ENCODE assay signal across 8 cellular contexts in genomic region chr16:52861614-52862022, GRCh38.
DNase-seq lines count a peak whose midpoint lies in the region; ATAC-seq and TF ChIP-seq lines count a peak whose summit lies in the region.

No MANE protein-coding gene starts in this region.

- ATAC-seq in HG03521 (IDR thresholded peaks at IDR 0.05; ENCODE audit: unreplicated experiment) = no peak
- ATAC-seq in CD4-positive, alpha-beta T cell (ENCODE audit: poor library complexity) = no peak
- ATAC-seq in stimulated activated effector memory CD8-positive, alpha-beta T cell treated with anti-CD3 and anti-CD28 coated beads, Interleukin-12 subunit alpha, Interleukin-12 subunit beta, amount 100 ng/mL, for 72 hours = no peak

- POLR2A ChIA-PET in CD4-positive, alpha-beta T cell (lab: Charles Lee) = no interaction called here

- TF ChIP-seq POLR2A in transverse colon (IDR thresholded peaks at IDR 0.05) = no peak

- H3K4me3 ChIP-seq in transverse colon = no peak overlapping the region

- no peak overlapping the region for H3K4me3 Mint-ChIP-seq in CD4-positive, alpha-beta T cell
- H3K4me3 Mint-ChIP-seq in stimulated activated effector memory CD8-positive, alpha-beta T cell treated with anti-CD3 and anti-CD28 coated beads, Interleukin-12 subunit alpha, Interleukin-12 subunit beta, amount 100 ng/mL, for 72 hours = no peak overlapping the region

- H3K4me1 Mint-ChIP-seq in CD4-positive, alpha-beta T cell (ENCODE audit: low read depth) = no peaks in the 10 kb centered on the region
- no peaks in the 10 kb centered on the region for H3K4me1 Mint-ChIP-seq in stimulated activated effector memory CD8-positive, alpha-beta T cell treated with anti-CD3 and anti-CD28 coated beads, Interleukin-12 subunit alpha, Interleukin-12 subunit beta, amount 100 ng/mL, for 72 hours

- H3K36me3 Mint-ChIP-seq in CD4-positive, alpha-beta T cell (ENCODE audit: low read depth) = no peaks in the 10 kb centered on the region
- no peaks in the 10 kb centered on the region for H3K36me3 Mint-ChIP-seq in stimulated activated effector memory CD8-positive, alpha-beta T cell treated with anti-CD3 and anti-CD28 coated beads, Interleukin-12 subunit alpha, Interleukin-12 subunit beta, amount 100 ng/mL, for 72 hours

- H3K27ac Mint-ChIP-seq in CD4-positive, alpha-beta T cell = no peak overlapping the region
- no peak overlapping the region for H3K27ac Mint-ChIP-seq in stimulated activated effector memory CD8-positive, alpha-beta T cell treated with anti-CD3 and anti-CD28 coated beads, Interleukin-12 subunit alpha, Interleukin-12 subunit beta, amount 100 ng/mL, for 72 hours

- CTCF ChIA-PET in CD4-positive, alpha-beta T cell (lab: Charles Lee) = no interaction called here

- intact Hi-C loops in transverse colon (cut with DNase I; ENCODE audit: low total_unique reads) = no loop called here
- intact Hi-C loops in CD4-positive, alpha-beta T cell (cut with DNase I, micrococcal nuclease) = no loop called here

- H3K27me3 Mint-ChIP-seq in CD4-positive, alpha-beta T cell = peaks cover under 1% of the 10 kb centered on the region

- H3K27me3 ChIP-seq in transverse colon = no peaks in the 10 kb centered on the region
- no peaks in the 10 kb centered on the region for H3K27me3 ChIP-seq in CD4-positive, alpha-beta T cell (ENCODE audit: control insufficient read depth, insufficient read depth, low read length)

- H3K36me3 ChIP-seq in transverse colon = no peaks in the 10 kb centered on the region

- WGBS in transverse colon (ENCODE audit: low coverage in 1 of 2), 2 donors = 22 to 30% methylated on average over 3 to 7 of the region's 7 CpGs

- H3K9me3 ChIP-seq in transverse colon = no peaks in the 10 kb centered on the region
- H3K9me3 ChIP-seq in CD4-positive, alpha-beta T cell (ENCODE audit: control insufficient read depth, low read length) = no peaks in the 10 kb centered on the region

- peak; percentile 24 to 57 (median 37) for TF ChIP-seq CTCF in transverse colon (IDR thresholded peaks at IDR 0.05)
- TF ChIP-seq CTCF in CD4-positive, alpha-beta T cell (IDR thresholded peaks at IDR 0.05) = no peak

- no peaks in the 10 kb centered on the region for H3K4me1 ChIP-seq in transverse colon

- TF ChIP-seq EP300 in transverse colon (IDR thresholded peaks at IDR 0.05; ENCODE audit: low read depth) = no peak

- in situ Hi-C loops in transverse colon (cut with MboI; ENCODE audit: low pct_ligation_motif_present in 1 of 4, low pct_unique_long_range_greater_than_20kb in 1 of 4, low sequenced_read_pairs in 3 of 4) = loop anchor here in 1 of 4 donors (10.0 kb wide), 1 partner anchor 677 kb away; no protein-coding TSS in a partner anchor

- H3K27ac ChIP-seq in transverse colon = no peak overlapping the region
- H3K27ac ChIP-seq in CD4-positive, alpha-beta T cell (ENCODE audit: low read depth, low read length) = no peak overlapping the region

- no peaks in the 10 kb centered on the region for H3K9me3 Mint-ChIP-seq in CD4-positive, alpha-beta T cell
- H3K9me3 Mint-ChIP-seq in stimulated activated effector memory CD8-positive, alpha-beta T cell treated with anti-CD3 and anti-CD28 coated beads, Interleukin-12 subunit alpha, Interleukin-12 subunit beta, amount 100 ng/mL, for 72 hours = no peaks in the 10 kb centered on the region

- peak; percentile 44 for DNase-seq in NCI-H1436 (lab: John Stamatoyannopoulos, UW)
- no peak for DNase-seq in NCI-H1436 treated with DMSO at 0.1 percent for 48 hours (lab: John Stamatoyannopoulos, UW)
- DNase-seq in OCI-M1 (lab: John Stamatoyannopoulos, UW) = peak; percentile 0
- DNase-seq in iPS DF 4.7 (ENCODE audit: extremely low read depth, low spot score) = peak; percentile 28
- peak; percentile 22 for DNase-seq in transverse colon
- no peak for DNase-seq in CD4-positive, alpha-beta T cell
- DNase-seq in stimulated activated effector memory CD8-positive, alpha-beta T cell treated with anti-CD3 and anti-CD28 coated beads, Interleukin-12 subunit alpha, Interleukin-12 subunit beta, amount 100 ng/mL, for 72 hours (ENCODE audit: low spot score in 2 of 2) = no peak

Comparison
In these comparisons a context has a peak if more than half of its experiments do, and no peak if none do; other contexts are left out.
1. DNase-seq: peak in NCI-H1436 (single experiment), OCI-M1 (single experiment), iPS DF 4.7 (single experiment) and transverse colon (single experiment); none in NCI-H1436 treated with DMSO at 0.1 percent for 48 hours (single experiment), CD4-positive, alpha-beta T cell (0 of 10) and stimulated activated effector memory CD8-positive, alpha-beta T cell treated with anti-CD3 and anti-CD28 coated beads, Interleukin-12 subunit alpha, Interleukin-12 subunit beta, amount 100 ng/mL, for 72 hours (0 of 2).